ENCODE assay signal across 1 cellular context in the genomic region with DNA sequence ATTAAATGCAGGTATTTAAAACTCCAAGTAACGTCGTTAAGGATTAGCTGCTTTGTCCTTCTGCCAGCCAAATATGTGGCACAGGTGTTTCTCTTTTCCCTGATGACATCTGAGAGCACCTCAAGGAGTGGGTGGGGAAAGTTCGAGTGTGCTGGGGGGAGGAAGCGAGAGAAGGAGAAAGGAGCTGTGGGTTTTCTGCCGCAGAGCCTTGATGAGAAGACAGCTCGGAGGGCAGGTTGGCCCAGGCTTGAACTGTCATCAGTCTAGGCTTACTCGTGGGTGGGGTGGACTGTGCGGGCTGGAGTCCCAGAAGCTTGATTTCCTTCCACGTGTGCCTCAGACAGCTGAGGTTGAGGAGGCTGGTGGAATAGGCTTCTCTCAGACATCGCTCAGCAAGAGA.
A peak's percentile ranks its signal among the peaks of the same experiment; 100 is the strongest.
TF ChIP-seq lines count a peak whose summit lies in the region.

No MANE protein-coding gene starts in this region.

TF ChIP-seq in GM12878, 131 proteins besides CTCF, POLR2A, EP300 and RAD21 (continued from another document):
- TF ChIP-seq SRF (IDR thresholded peaks at IDR 0.05; ENCODE audit: low read depth in 2 of 2, low read length in 2 of 2) (peak in 1 of 2 experiments; percentile 52; a peak in 1 of 4 replicates), MXI1 (IDR thresholded peaks at IDR 0.05; ENCODE audit: low read depth, low read length) (peak; percentile 92), CBX5 (IDR thresholded peaks at IDR 0.05; ENCODE audit: low read depth) (peak; percentile 75; the same call in 1 of the 2 replicates), TCF3 (IDR thresholded peaks at IDR 0.05; ENCODE audit: borderline replicate concordance, insufficient read depth, low read depth, low read length) (peak; percentile 98), KLF5 (IDR thresholded peaks at IDR 0.05; ENCODE audit: partially characterized antibody) (no peak), USF2 (IDR thresholded peaks at IDR 0.05; ENCODE audit: borderline replicate concordance, low read depth, low read length) (no peak; the same call in 1 of the 2 replicates), HDGF (IDR thresholded peaks at IDR 0.05) (no peak), E2F4 (IDR thresholded peaks at IDR 0.05; ENCODE audit: low read depth, low read length) (no peak), NFXL1 (IDR thresholded peaks at IDR 0.05; ENCODE audit: borderline replicate concordance) (no peak), IKZF2 (IDR thresholded peaks at IDR 0.05) (peak; percentile 96 to 97), MLLT1 (IDR thresholded peaks at IDR 0.05) (peak; percentile 80), ZZZ3 (IDR thresholded peaks at IDR 0.05; ENCODE audit: control insufficient read depth, insufficient read length, low read depth) (no peak), FOS (IDR thresholded peaks at IDR 0.05; ENCODE audit: borderline replicate concordance, extremely low read depth, insufficient read length) (no peak), MAX (IDR thresholded peaks at IDR 0.05; ENCODE audit: low read depth, low read length) (peak; percentile 82), DPF2 (IDR thresholded peaks at IDR 0.05) (peak; percentile 88), TCF12 (IDR thresholded peaks at IDR 0.05; ENCODE audit: low read depth, low read length) (peak; percentile 97), BHLHE40 (IDR thresholded peaks at IDR 0.05; ENCODE audit: borderline replicate concordance in 1 of 2, low read depth in 2 of 2, low read length in 1 of 2) (peak; percentile 86 to 89), RB1 (IDR thresholded peaks at IDR 0.05; ENCODE audit: borderline replicate concordance) (no peak), RELA (IDR thresholded peaks at IDR 0.05; ENCODE audit: borderline replicate concordance, partially characterized antibody) (peak; percentile 98)
- TF ChIP-seq, protein P1, sequence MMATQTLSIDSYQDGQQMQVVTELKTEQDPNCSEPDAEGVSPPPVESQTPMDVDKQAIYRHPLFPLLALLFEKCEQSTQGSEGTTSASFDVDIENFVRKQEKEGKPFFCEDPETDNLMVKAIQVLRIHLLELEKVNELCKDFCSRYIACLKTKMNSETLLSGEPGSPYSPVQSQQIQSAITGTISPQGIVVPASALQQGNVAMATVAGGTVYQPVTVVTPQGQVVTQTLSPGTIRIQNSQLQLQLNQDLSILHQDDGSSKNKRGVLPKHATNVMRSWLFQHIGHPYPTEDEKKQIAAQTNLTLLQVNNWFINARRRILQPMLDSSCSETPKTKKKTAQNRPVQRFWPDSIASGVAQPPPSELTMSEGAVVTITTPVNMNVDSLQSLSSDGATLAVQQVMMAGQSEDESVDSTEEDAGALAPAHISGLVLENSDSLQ (IDR thresholded peaks at IDR 0.05), result peak; percentile 77
